ENCODE assay signal across 1 cellular context in genomic region chr6:31831350-31832215, GRCh38.
A peak's percentile ranks its signal among the peaks of the same experiment; 100 is the strongest.
TF ChIP-seq lines count a peak whose summit lies in the region.

No MANE protein-coding gene starts in this region.

TF ChIP-seq in K562, 482 proteins besides CTCF, POLR2A, EP300 and RAD21 (continued from another document):
- 0 out of 2 replicates have a peak, but pooled peaks have one; percentile 13 for TF ChIP-seq ZBTB43 (CRISPR knock-in tag; IDR thresholded peaks at IDR 0.05)
- no peak for TF ChIP-seq GTF3C2 (IDR thresholded peaks at IDR 0.05; ENCODE audit: borderline replicate concordance, extremely low read depth, insufficient read length)
- TF ChIP-seq SMC3 (conservative IDR thresholded peaks at IDR 0.05; ENCODE audit: insufficient read depth, low read depth, low read length) = no peak
- peak; percentile 77 for TF ChIP-seq DPF2 (IDR thresholded peaks at IDR 0.05)
- TF ChIP-seq ZNF77 (CRISPR knock-in tag; IDR thresholded peaks at IDR 0.05) = no peak
- no peak for TF ChIP-seq PTTG1 (tag; IDR thresholded peaks at IDR 0.05; ENCODE audit: low read depth)
- no peak for TF ChIP-seq HCFC1 (IDR thresholded peaks at IDR 0.05; ENCODE audit: low read depth, low read length)
- peak; percentile 75; the same call in 1 of the 2 replicates for TF ChIP-seq ZC3H4 (CRISPR knock-in tag; IDR thresholded peaks at IDR 0.05; ENCODE audit: borderline replicate concordance)
- TF ChIP-seq RERE (CRISPR knock-in tag; IDR thresholded peaks at IDR 0.05; ENCODE audit: borderline replicate concordance) = no peak
- no peak for TF ChIP-seq NR3C1 (CRISPR knock-in tag; IDR thresholded peaks at IDR 0.05)
- no peak for TF ChIP-seq NR2C2 (CRISPR knock-in tag; IDR thresholded peaks at IDR 0.05)
- no peak for TF ChIP-seq NR2C2 (tag; IDR thresholded peaks at IDR 0.05)
- no peak; the same call in 1 of the 2 replicates for TF ChIP-seq CHD2 (IDR thresholded peaks at IDR 0.05; ENCODE audit: low read depth, low read length)
- no peak for TF ChIP-seq THRA (IDR thresholded peaks at IDR 0.05)
- TF ChIP-seq SRSF9 (IDR thresholded peaks at IDR 0.05; ENCODE audit: borderline replicate concordance, low read depth, low read length) = no peak
- peak; percentile 50 for TF ChIP-seq CHD1 (IDR thresholded peaks at IDR 0.05; ENCODE audit: low read length)
- no peak for TF ChIP-seq NCOA6 (IDR thresholded peaks at IDR 0.05)
- no peak for TF ChIP-seq SMARCA5 (IDR thresholded peaks at IDR 0.05)
- TF ChIP-seq SMARCA4 (IDR thresholded peaks at IDR 0.05) = peak; percentile 75
